Comparison of ENCODE assay signal across 8 cellular contexts in the genomic region with DNA sequence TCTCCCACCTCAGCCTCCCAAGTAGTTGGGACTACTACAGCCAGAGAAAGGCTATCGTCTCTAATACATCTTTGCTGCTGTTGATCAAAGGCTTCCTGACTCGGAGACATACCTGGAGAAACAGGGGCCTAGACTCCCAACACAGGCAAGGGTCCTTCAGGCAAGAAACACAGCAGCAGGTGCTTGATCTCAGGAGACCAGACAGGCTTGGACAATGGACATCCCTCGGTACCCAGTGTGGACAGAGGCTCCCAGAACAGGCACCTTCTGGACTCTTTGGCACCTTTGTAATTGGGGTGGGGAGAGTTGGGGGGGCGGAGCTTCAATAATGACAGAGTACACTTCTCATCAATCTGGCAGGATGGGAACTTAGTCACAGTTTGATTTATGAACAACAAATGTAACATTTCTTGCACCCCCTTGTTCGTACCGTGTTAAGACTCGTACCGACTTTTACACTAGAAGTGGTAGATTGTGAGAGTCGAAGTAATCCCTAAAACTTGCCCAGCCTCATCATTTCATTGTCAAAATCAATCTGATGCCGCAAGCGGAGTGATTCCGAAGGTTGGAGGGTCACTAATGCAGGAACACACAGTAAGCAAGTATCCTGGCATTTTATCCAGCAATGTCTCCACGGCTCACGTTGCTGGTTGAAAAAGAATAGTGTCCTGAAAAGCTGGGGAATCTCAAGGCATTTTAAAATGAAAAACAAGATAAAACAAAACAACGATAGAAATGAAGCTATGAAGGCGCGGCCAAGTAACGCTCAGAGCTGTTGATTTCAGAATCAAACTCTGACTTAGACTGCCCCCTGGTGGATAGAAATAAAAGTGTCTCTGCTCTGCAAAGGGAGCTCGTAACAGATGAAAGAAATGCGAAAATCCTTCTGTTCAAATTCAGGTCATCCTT. TPM values are rescaled to one million over a fixed set of nuclear protein-coding genes. Genes with fewer than 3 reads are reported as not detected.
DNase-seq lines count a peak whose midpoint lies in the region; FAIRE-seq and TF ChIP-seq lines count a peak whose summit lies in the region.

No MANE protein-coding gene starts in this region.

- no peak overlapping the region for H3K27ac ChIP-seq in kidney (ENCODE audit: low read depth in 2 of 2, low read length in 2 of 2)

- H3K36me3 ChIP-seq in kidney (ENCODE audit: control insufficient read depth in 1 of 2, insufficient read depth in 2 of 2, low read length in 2 of 2): no peaks in the 10 kb centered on the region

- POLR2A ChIA-PET in HEK293T (lab: Yijun Ruan, JAX): no interaction called here

- intact Hi-C loops in kidney (cut with DNase I): no loop called here

- peak; percentile 79 for TF ChIP-seq CTCF in GM10266 (IDR thresholded peaks at IDR 0.05; ENCODE audit: control insufficient read depth, insufficient read depth, low read depth, missing control alignments)
- peak; percentile 61 for TF ChIP-seq CTCF in cardiac fibroblast (IDR thresholded peaks at IDR 0.05; ENCODE audit: low read depth, low read length)
- TF ChIP-seq CTCF in kidney (IDR thresholded peaks at IDR 0.05; ENCODE audit: borderline replicate concordance, extremely low read depth, insufficient read depth): peak; percentile 77

- no peaks in the 10 kb centered on the region for H3K4me1 ChIP-seq in kidney (ENCODE audit: control insufficient read depth in 1 of 2, insufficient read depth in 1 of 2, low read depth in 1 of 2, low read length in 2 of 2)

- DNase-seq in GM10266 (ENCODE audit: extremely low spot score) (peak; percentile 58), HEK293T (ENCODE audit: extremely low spot score) (peak; percentile 63), NAMALWA (ENCODE audit: low spot score) (peak; percentile 68), SK-N-DZ (ENCODE audit: low spot score) (peak; percentile 69), cardiac fibroblast (ENCODE audit: low read depth in 2 of 2) (peak; percentile 76 to 80), kidney (no peak)
- peak; percentile 1 to 16 for DNase-seq in stimulated activated CD4-positive, alpha-beta T cell treated with anti-CD3 and anti-CD28 coated beads, Interleukin-4, amount 100 ng/mL, for 48 hours (ENCODE audit: low read depth in 2 of 2)

- FAIRE-seq in A204.1 (lab: Jason Lieb, UNC) (peak; percentile 96), kidney (lab: Jason Lieb, UNC) (peak; percentile 55)

- no peak overlapping the region for H3K9ac ChIP-seq in kidney (ENCODE audit: low read length in 2 of 2)

- H3K9me3 ChIP-seq in kidney (ENCODE audit: control insufficient read depth in 1 of 2, low read length in 2 of 2): no peaks in the 10 kb centered on the region

- H3K4me3 ChIP-seq in cardiac fibroblast (replicated peaks in 1 of 2; ENCODE audit: low read depth in 2 of 2, low read length in 2 of 2) (no peak overlapping the region), kidney (ENCODE audit: low read length in 2 of 2) (no peak overlapping the region)

- CTCF ChIA-PET in HEK293T (lab: Yijun Ruan, JAX): interaction anchor here (0.6 to 2.1 kb wide), 32 partner anchors 8 to 667 kb away, joined by 3 to 20 read pairs (median 4); no protein-coding TSS in a partner anchor

TF ChIP-seq in HEK293T, 16 proteins besides CTCF, POLR2A, EP300 and RAD21:
- TF ChIP-seq CTBP1 (IDR thresholded peaks at IDR 0.05; ENCODE audit: borderline replicate concordance): no peak
- no peak for TF ChIP-seq HDGF (IDR thresholded peaks at IDR 0.05; ENCODE audit: borderline replicate concordance)
- TF ChIP-seq TARDBP (IDR thresholded peaks at IDR 0.05): no peak
- no peak for TF ChIP-seq FOXA1 (IDR thresholded peaks at IDR 0.05)
- no peak for TF ChIP-seq ARNT (IDR thresholded peaks at IDR 0.05)
- no peak for TF ChIP-seq FOXK2 (IDR thresholded peaks at IDR 0.05)
- TF ChIP-seq SP1 (IDR thresholded peaks at IDR 0.05): no peak

RNA-seq across cellular contexts. Expression of a gene that starts 46.4 kb away (rescaled TPM):
- polyA plus RNA-seq in SK-N-DZ (2014; cell fraction: cytosol; rRNA removed): 4.0 and 5.9 TPM in 2 replicates
- polyA plus RNA-seq in SK-N-DZ (2014; cell fraction: nucleus; rRNA removed): 0.70 and 1.8 TPM in 2 replicates
- 8.6 TPM for total RNA-seq in kidney
- 7.8 TPM for polyA plus RNA-seq in kidney (ENCODE audit: insufficient read depth, low read depth, low replicate concordance)
